Comparison of ENCODE assay signal across 11 cellular contexts in genomic region chr14:96051642-96052540, GRCh38. TPM values are rescaled to one million over a fixed set of nuclear protein-coding genes. Genes with fewer than 3 reads are reported as not detected.
A peak's percentile ranks its signal among the peaks of the same experiment; 100 is the strongest.
DNase-seq lines count a peak whose midpoint lies in the region; ATAC-seq and TF ChIP-seq lines count a peak whose summit lies in the region.
"Had no signal": no experiment of that assay in that cellular context is flagged by ENCODE, and none has a peak within 500 bp of the region (broad histone marks: within the 10 kb centered on the region; RNA-seq: fewer than 3 reads in every experiment).

No MANE protein-coding gene starts in this region.

- H3K4me3 ChIP-seq in OCI-LY1 (ENCODE audit: low read depth, low read length, poor library complexity, severe bottlenecking), result no peak overlapping the region
- H3K4me3 ChIP-seq in gastroesophageal sphincter, result no peak overlapping the region
- H3K4me3 ChIP-seq: SJCRH30 had no signal

- 67 to 89% methylated on average over 3 to 5 of the region's 14 CpGs for WGBS in gastroesophageal sphincter (ENCODE audit: low coverage in 1 of 2), 2 donors

- no peak overlapping the region for H2AFZ ChIP-seq in OCI-LY1 (ENCODE audit: low read length)

- TF ChIP-seq EP300 in gastroesophageal sphincter (IDR thresholded peaks at IDR 0.05), result no peak

- DNase-seq in CD4-positive, alpha-beta T cell, result no peak
- DNase-seq in GM13977 (ENCODE audit: low spot score), result peak; percentile 37
- no peak for DNase-seq in hippocampal formation (lab: John Stamatoyannopoulos, UW)
- DNase-seq in medulla oblongata (ENCODE audit: extremely low spot score), result no peak
- no peak for DNase-seq in NCI-H2029 treated with DMSO at 0.1 percent for 48 hours (lab: John Stamatoyannopoulos, UW)
- no peak for DNase-seq in cardiac septum (ENCODE audit: low spot score)
- DNase-seq: activated naive CD4-positive, alpha-beta T cell treated with Interleukin-2 at 50 U/mL for 16 hours; nucleus accumbens; SJCRH30 had no signal

- TF ChIP-seq POLR2A in gastroesophageal sphincter (IDR thresholded peaks at IDR 0.05), result no peak

- TF ChIP-seq CTCF in CD4-positive, alpha-beta T cell (IDR thresholded peaks at IDR 0.05), result peak; percentile 20
- TF ChIP-seq CTCF in GM13977 (IDR thresholded peaks at IDR 0.05; ENCODE audit: extremely low read depth, insufficient read depth, missing control alignments) (peak; percentile 15), OCI-LY1 (IDR thresholded peaks at IDR 0.05; ENCODE audit: low read length) (peak; percentile 73), gastroesophageal sphincter (IDR thresholded peaks at IDR 0.05) (no peak)

- intact Hi-C loops in CD4-positive, alpha-beta T cell (cut with DNase I, micrococcal nuclease), result loop anchor here (2.0 to 5.0 kb wide), 2 partner anchors 40 to 53 kb away; no protein-coding TSS in a partner anchor
- intact Hi-C loops in cardiac septum (cut with DNase I), result loop anchor here (2.0 kb wide), 1 partner anchor 13 kb away; the partner anchor contains the start of gene C14orf132

- no peak overlapping the region for H3K27ac Mint-ChIP-seq in CD4-positive, alpha-beta T cell

- no peak overlapping the region for H3K4me2 ChIP-seq in OCI-LY1 (ENCODE audit: low read length)

- POLR2A ChIA-PET in CD4-positive, alpha-beta T cell (lab: Charles Lee), result interaction anchor here (0.8 kb wide), 1 partner anchor 14 kb away, joined by 3 read pairs; no protein-coding TSS in a partner anchor

- H3K9me3 ChIP-seq in CD4-positive, alpha-beta T cell (ENCODE audit: control insufficient read depth, low read length), result no peaks in the 10 kb centered on the region
- H3K9me3 ChIP-seq in OCI-LY1 (ENCODE audit: low read length), result no peaks in the 10 kb centered on the region
- no peaks in the 10 kb centered on the region for H3K9me3 ChIP-seq in gastroesophageal sphincter
- H3K9me3 ChIP-seq: SJCRH30 had no signal

- H3K36me3 Mint-ChIP-seq in CD4-positive, alpha-beta T cell (ENCODE audit: low read depth), result peaks cover 5% of the 10 kb centered on the region

- H3K9me3 Mint-ChIP-seq in CD4-positive, alpha-beta T cell, result no peaks in the 10 kb centered on the region

- no peaks in the 10 kb centered on the region for H3K9me2 ChIP-seq in OCI-LY1 (ENCODE audit: low read depth, low read length)

- in situ Hi-C loops in GM13977 (cut with MboI; ENCODE audit: low pct_unique_long_range_greater_than_20kb, low sequenced_read_pairs, unreplicated experiment), result no loop called here

- H3K79me2 ChIP-seq in OCI-LY1 (ENCODE audit: insufficient read depth, low read length), result no peaks in the 10 kb centered on the region

- no peaks in the 10 kb centered on the region for H3K27me3 ChIP-seq in CD4-positive, alpha-beta T cell (ENCODE audit: control insufficient read depth, insufficient read depth, low read length)
- H3K27me3 ChIP-seq in OCI-LY1 (ENCODE audit: insufficient read depth, low read length) (no peaks in the 10 kb centered on the region; the same call in 1 of the 2 replicates), gastroesophageal sphincter (no peaks in the 10 kb centered on the region)
- H3K27me3 ChIP-seq: SJCRH30 had no signal

- peaks cover 13% of the 10 kb centered on the region for H3K27me3 Mint-ChIP-seq in CD4-positive, alpha-beta T cell

- no peaks in the 10 kb centered on the region for H3K4me1 ChIP-seq in OCI-LY1 (ENCODE audit: insufficient read depth, low read length, severe bottlenecking)
- peaks cover 3 to 66% (median 22%) of the 10 kb centered on the region in 3 donors for H3K4me1 ChIP-seq in gastroesophageal sphincter
- H3K4me1 ChIP-seq: SJCRH30 had no signal

- no peaks in the 10 kb centered on the region for H4K20me1 ChIP-seq in OCI-LY1 (ENCODE audit: insufficient read depth, low read length)

- CTCF ChIA-PET in CD4-positive, alpha-beta T cell (lab: Charles Lee), result no interaction called here

- no peak overlapping the region for H3K4me3 Mint-ChIP-seq in CD4-positive, alpha-beta T cell

- H3K27ac ChIP-seq in CD4-positive, alpha-beta T cell (ENCODE audit: low read depth, low read length), result no peak overlapping the region
- H3K27ac ChIP-seq in OCI-LY1 (ENCODE audit: low read depth, low read length, poor library complexity, severe bottlenecking) (no peak overlapping the region), gastroesophageal sphincter (peak overlapping the region in 3 of 4 donors; percentile 84 to 93 (median 89))
- H3K27ac ChIP-seq: SJCRH30 had no signal

- H3K36me3 ChIP-seq in OCI-LY1 (ENCODE audit: insufficient read depth, low read length) (no peaks in the 10 kb centered on the region), gastroesophageal sphincter (no peaks in the 10 kb centered on the region)
- H3K36me3 ChIP-seq: SJCRH30 had no signal

- H3K4me1 Mint-ChIP-seq in CD4-positive, alpha-beta T cell (ENCODE audit: low read depth), result peaks cover 5% of the 10 kb centered on the region

- no peak for ATAC-seq in CD4-positive, alpha-beta T cell (ENCODE audit: poor library complexity)
- no peak for ATAC-seq in gastroesophageal sphincter

- H3K9ac ChIP-seq in OCI-LY1 (ENCODE audit: low read length), result no peak overlapping the region

- H3F3A ChIP-seq in OCI-LY1 (ENCODE audit: insufficient read depth, low read length), result no peaks in the 10 kb centered on the region

RNA-seq across cellular contexts. Expression of gene C14orf132, which starts 12.7 kb away (rescaled TPM):
- total RNA-seq in CD4-positive, alpha-beta T cell, result 1 to 10 TPM; 2.0 to 2.4 TPM
- 100 to 1,000 TPM in 1 of 4 donors, 10 to 100 TPM in 3; 52.0 to 135 (median 74.6) TPM for total RNA-seq in gastroesophageal sphincter
- total RNA-seq in cardiac septum, result 18.9 TPM
- total RNA-seq: SJCRH30 had no signal

Comparison
In these comparisons a context has a peak if more than half of its experiments do, and no peak if none do; other contexts are left out.
1. H3K27ac ChIP-seq: peak in gastroesophageal sphincter (3 of 4); none in CD4-positive, alpha-beta T cell (single experiment) and OCI-LY1 (single experiment).
2. CTCF ChIP-seq: peak in CD4-positive, alpha-beta T cell (single experiment), GM13977 (single experiment) and OCI-LY1 (single experiment); none in gastroesophageal sphincter (0 of 4).